1 cellular context compared by ENCODE assay signal in genomic region chr3:179347383-179348194, GRCh38.
TF ChIP-seq lines count a peak whose summit lies in the region.

Gene MFN1, plus strand, starts transcription at chr3:179347709. Its CDS starts 1,143 bp downstream, at chr3:179348852.

TF ChIP-seq in SK-N-SH, 30 proteins besides CTCF, POLR2A, EP300 and RAD21 (continued from another document):
- TF ChIP-seq PBX3 (IDR thresholded peaks at IDR 0.05) (0 out of 2 replicates have a peak, but pooled peaks have one; percentile 15), MXI1 (IDR thresholded peaks at IDR 0.05; ENCODE audit: low read depth, low read length) (peak; percentile 69)
